ENCODE assay signal across 30 cellular contexts in the genomic region with DNA sequence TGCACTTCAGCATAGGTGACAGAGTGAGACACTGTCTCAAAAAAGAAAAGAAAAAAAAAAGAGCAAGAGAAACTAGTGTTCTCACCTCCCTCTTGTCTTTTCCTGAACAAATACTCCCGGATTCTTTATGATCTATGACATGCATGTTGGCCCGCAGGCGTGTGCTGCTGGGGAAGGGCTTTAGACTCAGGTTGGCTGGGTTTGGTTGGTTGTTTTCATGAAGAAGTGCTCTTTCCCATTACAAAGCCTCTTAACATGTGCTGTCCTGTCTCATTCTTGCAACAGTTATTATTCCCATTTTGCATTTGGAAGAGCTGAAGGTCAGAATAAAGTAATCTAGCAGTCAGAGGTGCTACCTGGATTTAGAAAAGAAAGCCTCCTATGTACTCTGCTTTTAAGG.
"Had no signal": no experiment of that assay in that cellular context is flagged by ENCODE, and none has a peak within 500 bp of the region (broad histone marks: within the 10 kb centered on the region; RNA-seq: fewer than 3 reads in every experiment).

No MANE protein-coding gene starts in this region.

- H3K9me3 Mint-ChIP-seq: activated CD4-positive, alpha-beta memory T cell treated with anti-CD3 and anti-CD28 coated beads for 36 hours; activated CD4-positive, alpha-beta T cell treated with anti-CD3 and anti-CD28 coated beads, Interleukin-2, amount 10 ng/mL, durations not matched to agents 24 days and 14 days; activated naive CD4-positive, alpha-beta T cell treated with anti-CD3 and anti-CD28 coated beads, Interleukin-2, amount 10 ng/mL, durations not matched to agents 7 days and 5 days; activated naive CD4-positive, alpha-beta T cell treated with anti-CD3 and anti-CD28 coated beads, Interleukin-2, amount 50 U/mL, for 72 hours; activated naive CD8-positive, alpha-beta T cell treated with anti-CD3 and anti-CD28 coated beads, Interleukin-2, amount 10 ng/mL, durations not matched to agents 7 days and 5 days; activated T-cell treated with anti-CD3 and anti-CD28 coated beads, Interleukin-2, amount 50 U/mL, for 24 hours; activated T-cell treated with anti-CD3 and anti-CD28 coated beads, Interleukin-2, amount 50 U/mL, for 72 hours; effector memory CD8-positive, alpha-beta T cell; T-cell; T-helper 1 cell treated with Interleukin-12 subunit alpha and Interleukin-12 subunit beta and Interleukin-4 antibody, amounts not matched to agents 30 μg/mL and 1 μg/mL, for 36 hours had no signal

- H3K27ac ChIP-seq: ascending aorta, brain microvascular endothelial cell, epithelial cell of prostate had no signal

- ATAC-seq: activated CD4-positive, alpha-beta T cell treated with anti-CD3 and anti-CD28 coated beads for 36 hours; activated CD8-positive, alpha-beta memory T cell treated with anti-CD3 and anti-CD28 coated beads, Interleukin-2, amount 10 ng/mL, durations not matched to agents 7 days and 5 days; activated CD8-positive, alpha-beta T cell treated with anti-CD3 and anti-CD28 coated beads, Interleukin-2, amount 10 ng/mL, durations not matched to agents 7 days and 5 days; activated naive CD4-positive, alpha-beta T cell treated with anti-CD3 and anti-CD28 coated beads, Interleukin-2, amount 50 U/mL, for 72 hours; activated T-cell treated with anti-CD3 and anti-CD28 coated beads, Interleukin-2, amount 50 U/mL, for 72 hours; effector memory CD8-positive, alpha-beta T cell; T-cell had no signal

- H3K36me3 Mint-ChIP-seq: activated CD4-positive, alpha-beta memory T cell treated with anti-CD3 and anti-CD28 coated beads for 36 hours; activated CD8-positive, alpha-beta memory T cell treated with anti-CD3 and anti-CD28 coated beads, Interleukin-2, amount 10 ng/mL, durations not matched to agents 7 days and 5 days; activated naive CD4-positive, alpha-beta T cell treated with anti-CD3 and anti-CD28 coated beads, Interleukin-2, amount 10 ng/mL, durations not matched to agents 7 days and 5 days; activated naive CD4-positive, alpha-beta T cell treated with anti-CD3 and anti-CD28 coated beads, Interleukin-2, amount 50 U/mL, for 72 hours; activated naive CD8-positive, alpha-beta T cell treated with anti-CD3 and anti-CD28 coated beads, Interleukin-2, amount 10 ng/mL, durations not matched to agents 7 days and 5 days; T-cell had no signal

- H3K27ac Mint-ChIP-seq: activated CD4-positive, alpha-beta memory T cell treated with anti-CD3 and anti-CD28 coated beads for 36 hours; activated CD4-positive, alpha-beta T cell treated with anti-CD3 and anti-CD28 coated beads for 36 hours; activated CD4-positive, alpha-beta T cell treated with anti-CD3 and anti-CD28 coated beads, Interleukin-2, amount 10 ng/mL, durations not matched to agents 24 days and 14 days; activated CD8-positive, alpha-beta memory T cell treated with anti-CD3 and anti-CD28 coated beads, Interleukin-2, amount 10 ng/mL, durations not matched to agents 7 days and 5 days; activated CD8-positive, alpha-beta T cell treated with anti-CD3 and anti-CD28 coated beads, Interleukin-2, amount 10 ng/mL, durations not matched to agents 7 days and 5 days; activated naive CD4-positive, alpha-beta T cell treated with anti-CD3 and anti-CD28 coated beads, Interleukin-2, amount 10 ng/mL, durations not matched to agents 7 days and 5 days; activated naive CD4-positive, alpha-beta T cell treated with anti-CD3 and anti-CD28 coated beads, Interleukin-2, amount 50 U/mL, for 72 hours; activated naive CD8-positive, alpha-beta T cell treated with anti-CD3 and anti-CD28 coated beads, Interleukin-2, amount 10 ng/mL, durations not matched to agents 7 days and 5 days; activated T-cell treated with anti-CD3 and anti-CD28 coated beads, Interleukin-2, amount 50 U/mL, for 24 hours; activated T-cell treated with anti-CD3 and anti-CD28 coated beads, Interleukin-2, amount 50 U/mL, for 72 hours; effector memory CD8-positive, alpha-beta T cell; T-cell; T-helper 1 cell treated with Interleukin-12 subunit alpha and Interleukin-12 subunit beta and Interleukin-4 antibody, amounts not matched to agents 30 μg/mL and 1 μg/mL, for 36 hours had no signal

- H3K4me3 Mint-ChIP-seq: activated CD4-positive, alpha-beta memory T cell treated with anti-CD3 and anti-CD28 coated beads for 36 hours; activated CD4-positive, alpha-beta T cell treated with anti-CD3 and anti-CD28 coated beads for 36 hours; activated CD4-positive, alpha-beta T cell treated with anti-CD3 and anti-CD28 coated beads, Interleukin-2, amount 10 ng/mL, durations not matched to agents 24 days and 14 days; activated CD8-positive, alpha-beta memory T cell treated with anti-CD3 and anti-CD28 coated beads, Interleukin-2, amount 10 ng/mL, durations not matched to agents 7 days and 5 days; activated CD8-positive, alpha-beta T cell treated with anti-CD3 and anti-CD28 coated beads, Interleukin-2, amount 10 ng/mL, durations not matched to agents 7 days and 5 days; activated naive CD4-positive, alpha-beta T cell treated with anti-CD3 and anti-CD28 coated beads, Interleukin-2, amount 10 ng/mL, durations not matched to agents 7 days and 5 days; activated naive CD8-positive, alpha-beta T cell treated with anti-CD3 and anti-CD28 coated beads, Interleukin-2, amount 10 ng/mL, durations not matched to agents 7 days and 5 days; activated T-cell treated with anti-CD3 and anti-CD28 coated beads, Interleukin-2, amount 50 U/mL, for 24 hours; activated T-cell treated with anti-CD3 and anti-CD28 coated beads, Interleukin-2, amount 50 U/mL, for 72 hours; effector memory CD8-positive, alpha-beta T cell; T-cell; T-helper 1 cell treated with Interleukin-12 subunit alpha and Interleukin-12 subunit beta and Interleukin-4 antibody, amounts not matched to agents 30 μg/mL and 1 μg/mL, for 36 hours had no signal

- H3K4me1 ChIP-seq: ascending aorta had no signal

- DNase-seq: activated CD4-positive, alpha-beta memory T cell treated with anti-CD3 and anti-CD28 coated beads for 36 hours; activated CD4-positive, alpha-beta T cell treated with anti-CD3 and anti-CD28 coated beads for 36 hours; activated CD4-positive, alpha-beta T cell treated with anti-CD3 and anti-CD28 coated beads, Interleukin-2, amount 10 ng/mL, durations not matched to agents 24 days and 14 days; activated CD4-positive, CD25-positive, alpha-beta regulatory T cell; activated CD4-positive, CD25-positive, alpha-beta regulatory T cell treated with anti-CD3 and anti-CD28 coated beads, Interleukin-2, amount 50 U/mL, for 72 hours; activated CD8-positive, alpha-beta memory T cell treated with anti-CD3 and anti-CD28 coated beads, Interleukin-2, amount 10 ng/mL, durations not matched to agents 7 days and 5 days; activated CD8-positive, alpha-beta memory T cell treated with anti-CD3 and anti-CD28 coated beads, Interleukin-2, amount 50 U/mL, for 4 hours; activated CD8-positive, alpha-beta T cell treated with anti-CD3 and anti-CD28 coated beads, Interleukin-2, amount 10 ng/mL, durations not matched to agents 7 days and 5 days; activated gamma-delta T cell; activated naive CD4-positive, alpha-beta T cell; activated naive CD4-positive, alpha-beta T cell treated with anti-CD3 and anti-CD28 coated beads, Interleukin-2, amount 10 ng/mL, durations not matched to agents 7 days and 5 days; activated naive CD8-positive, alpha-beta T cell treated with anti-CD3 and anti-CD28 coated beads, Interleukin-2, amount 10 ng/mL, durations not matched to agents 7 days and 5 days; activated T-cell treated with anti-CD3 and anti-CD28 coated beads, Interleukin-2, amount 50 U/mL, for 24 hours; activated T-cell treated with anti-CD3 and anti-CD28 coated beads, Interleukin-2, amount 50 U/mL, for 72 hours; brain microvascular endothelial cell; caudate nucleus; cortex of kidney; dermis blood vessel endothelial cell; effector CD4-positive, alpha-beta T cell; effector memory CD8-positive, alpha-beta T cell; foreskin fibroblast; head of caudate nucleus; T-cell; T1000 had no signal

- H3K27me3 ChIP-seq: ascending aorta, brain microvascular endothelial cell had no signal

- H3K36me3 ChIP-seq: ascending aorta, brain microvascular endothelial cell had no signal

- FAIRE-seq: colon, frontal cortex had no signal

- H3K27me3 Mint-ChIP-seq: activated CD4-positive, alpha-beta T cell treated with anti-CD3 and anti-CD28 coated beads, Interleukin-2, amount 10 ng/mL, durations not matched to agents 24 days and 14 days; activated CD8-positive, alpha-beta memory T cell treated with anti-CD3 and anti-CD28 coated beads, Interleukin-2, amount 10 ng/mL, durations not matched to agents 7 days and 5 days had no signal

- H3K9me3 ChIP-seq: ascending aorta had no signal

- H3K4me1 Mint-ChIP-seq: activated CD4-positive, alpha-beta T cell treated with anti-CD3 and anti-CD28 coated beads for 36 hours; activated CD4-positive, alpha-beta T cell treated with anti-CD3 and anti-CD28 coated beads, Interleukin-2, amount 10 ng/mL, durations not matched to agents 24 days and 14 days; activated CD8-positive, alpha-beta memory T cell treated with anti-CD3 and anti-CD28 coated beads, Interleukin-2, amount 10 ng/mL, durations not matched to agents 7 days and 5 days; activated naive CD4-positive, alpha-beta T cell treated with anti-CD3 and anti-CD28 coated beads, Interleukin-2, amount 10 ng/mL, durations not matched to agents 7 days and 5 days; activated naive CD8-positive, alpha-beta T cell treated with anti-CD3 and anti-CD28 coated beads, Interleukin-2, amount 10 ng/mL, durations not matched to agents 7 days and 5 days; T-cell had no signal

- H3K4me3 ChIP-seq: ascending aorta had no signal
